ENCODE assay signal across 17 cellular contexts in the genomic region with DNA sequence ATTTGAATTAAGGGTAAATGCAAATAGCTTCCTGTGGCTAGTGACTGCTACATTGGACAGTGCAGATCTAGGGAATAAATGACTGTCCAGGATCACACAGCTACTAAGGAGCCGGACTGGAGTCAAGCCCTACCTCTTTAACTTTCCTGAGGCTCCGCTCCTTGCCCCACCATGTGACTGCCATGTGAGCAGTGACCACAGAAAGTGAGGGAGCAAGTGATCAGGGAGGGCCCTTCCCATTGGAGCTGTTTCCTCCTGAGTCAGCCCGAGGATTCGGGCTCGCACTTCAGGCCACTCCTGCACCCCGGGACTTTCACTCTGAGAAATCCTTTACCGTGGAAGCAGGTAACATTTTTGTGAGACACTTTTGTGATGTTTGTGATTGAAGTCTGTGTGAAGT.
"Had no signal": no experiment of that assay in that cellular context is flagged by ENCODE, and none has a peak within 500 bp of the region (broad histone marks: within the 10 kb centered on the region; RNA-seq: fewer than 3 reads in every experiment).

No MANE protein-coding gene starts in this region.

- H3K27ac ChIP-seq: body of pancreas, colonic mucosa, psoas muscle, right lobe of liver, uterus had no signal

- ATAC-seq: body of pancreas; esophagus mucosa; left ventricle myocardium superior; psoas muscle; right lobe of liver; stimulated activated naive CD8-positive, alpha-beta T cell treated with anti-CD3 and anti-CD28 coated beads, Interleukin-15, amount 100 ng/mL, for 72 hours; T-cell had no signal

- H3K27me3 ChIP-seq: body of pancreas, colonic mucosa, right lobe of liver, uterus had no signal

- H3K9me3 ChIP-seq: body of pancreas, colonic mucosa, psoas muscle, right lobe of liver, uterus had no signal

- H3K4me3 ChIP-seq: body of pancreas, colonic mucosa, psoas muscle, right lobe of liver, uterus had no signal

- DNase-seq: activated CD4-positive, alpha-beta T cell treated with anti-CD3 and anti-CD28 coated beads, Interleukin-2, amount 50 U/mL, for 4 hours; activated CD4-positive, CD25-positive, alpha-beta regulatory T cell treated with anti-CD3 and anti-CD28 coated beads, Interleukin-2, amount 50 U/mL, for 72 hours; activated T-cell treated with anti-CD3 and anti-CD28 coated beads, Interleukin-2, amount 50 U/mL, for 1 hour; amygdala; body of pancreas; central memory CD4-positive, alpha-beta T cell; colonic mucosa; left ventricle myocardium superior; mesendoderm; nucleus accumbens; psoas muscle; stimulated activated naive CD8-positive, alpha-beta T cell treated with anti-CD3 and anti-CD28 coated beads, Interleukin-15, amount 100 ng/mL, for 72 hours; T-cell; T-helper 9 cell; uterus had no signal

- H3K36me3 ChIP-seq: colonic mucosa, right lobe of liver, uterus had no signal

- H3K4me1 ChIP-seq: body of pancreas, psoas muscle, right lobe of liver, uterus had no signal
